In the genomic region with DNA sequence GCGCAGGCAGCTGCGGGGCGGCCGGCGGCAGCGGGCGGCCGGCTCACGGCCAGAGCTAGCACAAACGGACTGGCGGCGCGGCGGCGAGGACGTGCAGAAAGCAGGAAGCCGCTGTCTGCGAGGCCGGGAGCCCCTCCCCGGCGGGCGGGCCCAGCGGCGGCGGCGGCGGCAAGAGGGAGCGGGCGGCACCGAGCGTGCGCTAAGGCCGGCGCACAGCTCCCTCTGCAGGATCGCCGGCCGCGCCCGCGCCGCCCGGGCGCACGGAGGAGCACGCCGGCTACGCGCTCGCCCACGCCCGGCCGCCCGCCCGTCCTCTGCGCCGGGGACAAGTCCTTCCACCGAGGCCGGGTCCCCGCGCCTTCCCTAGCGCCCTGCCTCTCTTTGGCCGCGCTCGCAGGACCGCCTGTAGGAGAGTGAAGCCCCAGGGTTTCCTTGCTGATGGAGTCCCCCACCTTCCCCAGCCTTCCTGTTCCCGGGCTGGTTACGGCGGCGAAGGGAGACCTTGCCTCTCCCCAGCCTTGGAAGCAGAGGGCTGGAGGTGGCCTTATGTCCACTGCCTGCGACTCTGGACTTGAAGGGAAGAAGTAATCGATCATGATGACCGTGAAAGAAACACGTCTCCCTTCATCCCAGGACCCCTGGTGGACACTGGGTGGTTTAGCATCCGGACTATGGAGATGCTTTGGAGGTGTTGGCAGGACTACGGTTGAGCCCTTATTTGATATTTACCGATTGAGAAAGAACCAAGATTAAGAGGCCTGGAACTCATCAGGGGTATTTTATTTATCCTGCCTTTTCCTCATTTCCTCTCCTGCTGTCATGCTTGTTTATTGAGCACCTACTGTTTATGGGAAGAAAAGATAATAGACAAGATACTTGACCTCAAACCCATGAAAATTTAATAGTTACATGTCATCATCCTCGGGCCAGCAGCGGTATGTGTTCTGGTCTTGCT, we compare ENCODE assay signal across 1 cellular context.
TF ChIP-seq lines count a peak whose summit lies in the region.

A gene (minus strand): TSS at position 102 of the 955 bp plus-strand sequence. CDS start 191 bp downstream, outside the sequence.

TF ChIP-seq in HepG2, 621 proteins besides CTCF, POLR2A, EP300 and RAD21 (continued from another document and continues in another):
- TF ChIP-seq, protein P1, sequence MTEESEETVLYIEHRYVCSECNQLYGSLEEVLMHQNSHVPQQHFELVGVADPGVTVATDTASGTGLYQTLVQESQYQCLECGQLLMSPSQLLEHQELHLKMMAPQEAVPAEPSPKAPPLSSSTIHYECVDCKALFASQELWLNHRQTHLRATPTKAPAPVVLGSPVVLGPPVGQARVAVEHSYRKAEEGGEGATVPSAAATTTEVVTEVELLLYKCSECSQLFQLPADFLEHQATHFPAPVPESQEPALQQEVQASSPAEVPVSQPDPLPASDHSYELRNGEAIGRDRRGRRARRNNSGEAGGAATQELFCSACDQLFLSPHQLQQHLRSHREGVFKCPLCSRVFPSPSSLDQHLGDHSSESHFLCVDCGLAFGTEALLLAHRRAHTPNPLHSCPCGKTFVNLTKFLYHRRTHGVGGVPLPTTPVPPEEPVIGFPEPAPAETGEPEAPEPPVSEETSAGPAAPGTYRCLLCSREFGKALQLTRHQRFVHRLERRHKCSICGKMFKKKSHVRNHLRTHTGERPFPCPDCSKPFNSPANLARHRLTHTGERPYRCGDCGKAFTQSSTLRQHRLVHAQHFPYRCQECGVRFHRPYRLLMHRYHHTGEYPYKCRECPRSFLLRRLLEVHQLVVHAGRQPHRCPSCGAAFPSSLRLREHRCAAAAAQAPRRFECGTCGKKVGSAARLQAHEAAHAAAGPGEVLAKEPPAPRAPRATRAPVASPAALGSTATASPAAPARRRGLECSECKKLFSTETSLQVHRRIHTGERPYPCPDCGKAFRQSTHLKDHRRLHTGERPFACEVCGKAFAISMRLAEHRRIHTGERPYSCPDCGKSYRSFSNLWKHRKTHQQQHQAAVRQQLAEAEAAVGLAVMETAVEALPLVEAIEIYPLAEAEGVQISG (CRISPR knock-in tag; IDR thresholded peaks at IDR 0.05) = peak; percentile 98
- TF ChIP-seq SALL2 (CRISPR knock-in tag; IDR thresholded peaks at IDR 0.05) (peak; percentile 49; the same call in 1 of the 2 replicates), ZNF562 (CRISPR knock-in tag; IDR thresholded peaks at IDR 0.05; ENCODE audit: borderline replicate concordance) (no peak), KMT2B (CRISPR knock-in tag; IDR thresholded peaks at IDR 0.05) (0 out of 2 replicates have a peak, but pooled peaks have one; percentile 38), KAT2B (IDR thresholded peaks at IDR 0.05; ENCODE audit: borderline replicate concordance, low read depth, low read length) (no peak), ZNF766 (CRISPR knock-in tag; IDR thresholded peaks at IDR 0.05; ENCODE audit: borderline replicate concordance) (0 out of 2 replicates have a peak, but pooled peaks have one; percentile 59), ZIK1 (CRISPR knock-in tag; IDR thresholded peaks at IDR 0.05; ENCODE audit: borderline replicate concordance, low read depth) (peak; percentile 89; the same call in 1 of the 2 replicates), HNRNPLL (IDR thresholded peaks at IDR 0.05; ENCODE audit: low read depth, low read length, poor library complexity, severe bottlenecking) (no peak), STAG1 (CRISPR knock-in tag; IDR thresholded peaks at IDR 0.05) (peak; percentile 44), ZMYM4 (CRISPR knock-in tag; IDR thresholded peaks at IDR 0.05) (peak; percentile 68), HOXA5 (CRISPR knock-in tag; IDR thresholded peaks at IDR 0.05) (0 out of 2 replicates have a peak, but pooled peaks have one; percentile 32)
- TF ChIP-seq, protein P2, sequence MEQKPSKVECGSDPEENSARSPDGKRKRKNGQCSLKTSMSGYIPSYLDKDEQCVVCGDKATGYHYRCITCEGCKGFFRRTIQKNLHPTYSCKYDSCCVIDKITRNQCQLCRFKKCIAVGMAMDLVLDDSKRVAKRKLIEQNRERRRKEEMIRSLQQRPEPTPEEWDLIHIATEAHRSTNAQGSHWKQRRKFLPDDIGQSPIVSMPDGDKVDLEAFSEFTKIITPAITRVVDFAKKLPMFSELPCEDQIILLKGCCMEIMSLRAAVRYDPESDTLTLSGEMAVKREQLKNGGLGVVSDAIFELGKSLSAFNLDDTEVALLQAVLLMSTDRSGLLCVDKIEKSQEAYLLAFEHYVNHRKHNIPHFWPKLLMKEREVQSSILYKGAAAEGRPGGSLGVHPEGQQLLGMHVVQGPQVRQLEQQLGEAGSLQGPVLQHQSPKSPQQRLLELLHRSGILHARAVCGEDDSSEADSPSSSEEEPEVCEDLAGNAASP (CRISPR knock-in tag; IDR thresholded peaks at IDR 0.05; ENCODE audit: borderline replicate concordance) = 0 out of 2 replicates have a peak, but pooled peaks have one; percentile 21
- TF ChIP-seq, protein P3, sequence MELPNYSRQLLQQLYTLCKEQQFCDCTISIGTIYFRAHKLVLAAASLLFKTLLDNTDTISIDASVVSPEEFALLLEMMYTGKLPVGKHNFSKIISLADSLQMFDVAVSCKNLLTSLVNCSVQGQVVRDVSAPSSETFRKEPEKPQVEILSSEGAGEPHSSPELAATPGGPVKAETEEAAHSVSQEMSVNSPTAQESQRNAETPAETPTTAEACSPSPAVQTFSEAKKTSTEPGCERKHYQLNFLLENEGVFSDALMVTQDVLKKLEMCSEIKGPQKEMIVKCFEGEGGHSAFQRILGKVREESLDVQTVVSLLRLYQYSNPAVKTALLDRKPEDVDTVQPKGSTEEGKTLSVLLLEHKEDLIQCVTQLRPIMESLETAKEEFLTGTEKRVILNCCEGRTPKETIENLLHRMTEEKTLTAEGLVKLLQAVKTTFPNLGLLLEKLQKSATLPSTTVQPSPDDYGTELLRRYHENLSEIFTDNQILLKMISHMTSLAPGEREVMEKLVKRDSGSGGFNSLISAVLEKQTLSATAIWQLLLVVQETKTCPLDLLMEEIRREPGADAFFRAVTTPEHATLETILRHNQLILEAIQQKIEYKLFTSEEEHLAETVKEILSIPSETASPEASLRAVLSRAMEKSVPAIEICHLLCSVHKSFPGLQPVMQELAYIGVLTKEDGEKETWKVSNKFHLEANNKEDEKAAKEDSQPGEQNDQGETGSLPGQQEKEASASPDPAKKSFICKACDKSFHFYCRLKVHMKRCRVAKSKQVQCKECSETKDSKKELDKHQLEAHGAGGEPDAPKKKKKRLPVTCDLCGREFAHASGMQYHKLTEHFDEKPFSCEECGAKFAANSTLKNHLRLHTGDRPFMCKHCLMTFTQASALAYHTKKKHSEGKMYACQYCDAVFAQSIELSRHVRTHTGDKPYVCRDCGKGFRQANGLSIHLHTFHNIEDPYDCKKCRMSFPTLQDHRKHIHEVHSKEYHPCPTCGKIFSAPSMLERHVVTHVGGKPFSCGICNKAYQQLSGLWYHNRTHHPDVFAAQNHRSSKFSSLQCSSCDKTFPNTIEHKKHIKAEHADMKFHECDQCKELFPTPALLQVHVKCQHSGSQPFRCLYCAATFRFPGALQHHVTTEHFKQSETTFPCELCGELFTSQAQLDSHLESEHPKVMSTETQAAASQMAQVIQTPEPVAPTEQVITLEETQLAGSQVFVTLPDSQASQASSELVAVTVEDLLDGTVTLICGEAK (IDR thresholded peaks at IDR 0.05) = no peak
- TF ChIP-seq, protein P3 (CRISPR knock-in tag; IDR thresholded peaks at IDR 0.05) = no peak
- TF ChIP-seq, protein P4, sequence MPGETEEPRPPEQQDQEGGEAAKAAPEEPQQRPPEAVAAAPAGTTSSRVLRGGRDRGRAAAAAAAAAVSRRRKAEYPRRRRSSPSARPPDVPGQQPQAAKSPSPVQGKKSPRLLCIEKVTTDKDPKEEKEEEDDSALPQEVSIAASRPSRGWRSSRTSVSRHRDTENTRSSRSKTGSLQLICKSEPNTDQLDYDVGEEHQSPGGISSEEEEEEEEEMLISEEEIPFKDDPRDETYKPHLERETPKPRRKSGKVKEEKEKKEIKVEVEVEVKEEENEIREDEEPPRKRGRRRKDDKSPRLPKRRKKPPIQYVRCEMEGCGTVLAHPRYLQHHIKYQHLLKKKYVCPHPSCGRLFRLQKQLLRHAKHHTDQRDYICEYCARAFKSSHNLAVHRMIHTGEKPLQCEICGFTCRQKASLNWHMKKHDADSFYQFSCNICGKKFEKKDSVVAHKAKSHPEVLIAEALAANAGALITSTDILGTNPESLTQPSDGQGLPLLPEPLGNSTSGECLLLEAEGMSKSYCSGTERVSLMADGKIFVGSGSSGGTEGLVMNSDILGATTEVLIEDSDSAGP (CRISPR knock-in tag; IDR thresholded peaks at IDR 0.05; ENCODE audit: borderline replicate concordance) = peak; percentile 39; the same call in 1 of the 2 replicates
- TF ChIP-seq, protein P5, sequence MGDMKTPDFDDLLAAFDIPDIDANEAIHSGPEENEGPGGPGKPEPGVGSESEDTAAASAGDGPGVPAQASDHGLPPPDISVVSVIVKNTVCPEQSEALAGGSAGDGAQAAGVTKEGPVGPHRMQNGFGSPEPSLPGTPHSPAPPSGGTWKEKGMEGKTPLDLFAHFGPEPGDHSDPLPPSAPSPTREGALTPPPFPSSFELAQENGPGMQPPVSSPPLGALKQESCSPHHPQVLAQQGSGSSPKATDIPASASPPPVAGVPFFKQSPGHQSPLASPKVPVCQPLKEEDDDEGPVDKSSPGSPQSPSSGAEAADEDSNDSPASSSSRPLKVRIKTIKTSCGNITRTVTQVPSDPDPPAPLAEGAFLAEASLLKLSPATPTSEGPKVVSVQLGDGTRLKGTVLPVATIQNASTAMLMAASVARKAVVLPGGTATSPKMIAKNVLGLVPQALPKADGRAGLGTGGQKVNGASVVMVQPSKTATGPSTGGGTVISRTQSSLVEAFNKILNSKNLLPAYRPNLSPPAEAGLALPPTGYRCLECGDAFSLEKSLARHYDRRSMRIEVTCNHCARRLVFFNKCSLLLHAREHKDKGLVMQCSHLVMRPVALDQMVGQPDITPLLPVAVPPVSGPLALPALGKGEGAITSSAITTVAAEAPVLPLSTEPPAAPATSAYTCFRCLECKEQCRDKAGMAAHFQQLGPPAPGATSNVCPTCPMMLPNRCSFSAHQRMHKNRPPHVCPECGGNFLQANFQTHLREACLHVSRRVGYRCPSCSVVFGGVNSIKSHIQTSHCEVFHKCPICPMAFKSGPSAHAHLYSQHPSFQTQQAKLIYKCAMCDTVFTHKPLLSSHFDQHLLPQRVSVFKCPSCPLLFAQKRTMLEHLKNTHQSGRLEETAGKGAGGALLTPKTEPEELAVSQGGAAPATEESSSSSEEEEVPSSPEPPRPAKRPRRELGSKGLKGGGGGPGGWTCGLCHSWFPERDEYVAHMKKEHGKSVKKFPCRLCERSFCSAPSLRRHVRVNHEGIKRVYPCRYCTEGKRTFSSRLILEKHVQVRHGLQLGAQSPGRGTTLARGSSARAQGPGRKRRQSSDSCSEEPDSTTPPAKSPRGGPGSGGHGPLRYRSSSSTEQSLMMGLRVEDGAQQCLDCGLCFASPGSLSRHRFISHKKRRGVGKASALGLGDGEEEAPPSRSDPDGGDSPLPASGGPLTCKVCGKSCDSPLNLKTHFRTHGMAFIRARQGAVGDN (CRISPR knock-in tag; IDR thresholded peaks at IDR 0.05) = peak; percentile 55
- TF ChIP-seq, protein P6, sequence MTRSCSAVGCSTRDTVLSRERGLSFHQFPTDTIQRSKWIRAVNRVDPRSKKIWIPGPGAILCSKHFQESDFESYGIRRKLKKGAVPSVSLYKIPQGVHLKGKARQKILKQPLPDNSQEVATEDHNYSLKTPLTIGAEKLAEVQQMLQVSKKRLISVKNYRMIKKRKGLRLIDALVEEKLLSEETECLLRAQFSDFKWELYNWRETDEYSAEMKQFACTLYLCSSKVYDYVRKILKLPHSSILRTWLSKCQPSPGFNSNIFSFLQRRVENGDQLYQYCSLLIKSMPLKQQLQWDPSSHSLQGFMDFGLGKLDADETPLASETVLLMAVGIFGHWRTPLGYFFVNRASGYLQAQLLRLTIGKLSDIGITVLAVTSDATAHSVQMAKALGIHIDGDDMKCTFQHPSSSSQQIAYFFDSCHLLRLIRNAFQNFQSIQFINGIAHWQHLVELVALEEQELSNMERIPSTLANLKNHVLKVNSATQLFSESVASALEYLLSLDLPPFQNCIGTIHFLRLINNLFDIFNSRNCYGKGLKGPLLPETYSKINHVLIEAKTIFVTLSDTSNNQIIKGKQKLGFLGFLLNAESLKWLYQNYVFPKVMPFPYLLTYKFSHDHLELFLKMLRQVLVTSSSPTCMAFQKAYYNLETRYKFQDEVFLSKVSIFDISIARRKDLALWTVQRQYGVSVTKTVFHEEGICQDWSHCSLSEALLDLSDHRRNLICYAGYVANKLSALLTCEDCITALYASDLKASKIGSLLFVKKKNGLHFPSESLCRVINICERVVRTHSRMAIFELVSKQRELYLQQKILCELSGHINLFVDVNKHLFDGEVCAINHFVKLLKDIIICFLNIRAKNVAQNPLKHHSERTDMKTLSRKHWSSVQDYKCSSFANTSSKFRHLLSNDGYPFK (CRISPR knock-in tag; IDR thresholded peaks at IDR 0.05; ENCODE audit: borderline replicate concordance) = no peak
- TF ChIP-seq, protein P7, sequence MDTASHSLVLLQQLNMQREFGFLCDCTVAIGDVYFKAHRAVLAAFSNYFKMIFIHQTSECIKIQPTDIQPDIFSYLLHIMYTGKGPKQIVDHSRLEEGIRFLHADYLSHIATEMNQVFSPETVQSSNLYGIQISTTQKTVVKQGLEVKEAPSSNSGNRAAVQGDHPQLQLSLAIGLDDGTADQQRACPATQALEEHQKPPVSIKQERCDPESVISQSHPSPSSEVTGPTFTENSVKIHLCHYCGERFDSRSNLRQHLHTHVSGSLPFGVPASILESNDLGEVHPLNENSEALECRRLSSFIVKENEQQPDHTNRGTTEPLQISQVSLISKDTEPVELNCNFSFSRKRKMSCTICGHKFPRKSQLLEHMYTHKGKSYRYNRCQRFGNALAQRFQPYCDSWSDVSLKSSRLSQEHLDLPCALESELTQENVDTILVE (CRISPR knock-in tag; IDR thresholded peaks at IDR 0.05) = 0 out of 2 replicates have a peak, but pooled peaks have one; percentile 21
